Comparison of ENCODE assay signal across 21 cellular contexts in genomic region chr12:52559979-52560378, GRCh38. TPM values are rescaled to one million over a fixed set of nuclear protein-coding genes. Genes with fewer than 3 reads are reported as not detected.
DNase-seq lines count a peak whose midpoint lies in the region; ATAC-seq, FAIRE-seq and TF ChIP-seq lines count a peak whose summit lies in the region.
"Had no signal": no experiment of that assay in that cellular context is flagged by ENCODE, and none has a peak within 500 bp of the region (broad histone marks: within the 10 kb centered on the region; RNA-seq: fewer than 3 reads in every experiment).

No MANE protein-coding gene starts in this region.

- WGBS in K562 (ENCODE audit: insufficient coverage, low coverage, missing lambda C conversion rate), result 0% methylated on average over 4 of the region's 4 CpGs

- no peak for TF ChIP-seq RAD21 in K562 (CRISPR knock-in tag; conservative IDR thresholded peaks at IDR 0.05 in 1 of 2, IDR thresholded peaks at IDR 0.05 in 1 of 2)

- no peaks in the 10 kb centered on the region for H3K9me3 ChIP-seq in CD8-positive, alpha-beta memory T cell (ENCODE audit: low read length)
- no peaks in the 10 kb centered on the region for H3K9me3 ChIP-seq in K562 (replicated peaks; ENCODE audit: control insufficient read depth, insufficient read depth, low read depth, low read length)

- H3K9me3 Mint-ChIP-seq in CD8-positive, alpha-beta memory T cell, result no peaks in the 10 kb centered on the region
- no peaks in the 10 kb centered on the region for H3K9me3 Mint-ChIP-seq in natural killer cell
- H3K9me3 Mint-ChIP-seq in MCF 10A (ENCODE audit: unreplicated experiment), result no peaks in the 10 kb centered on the region
- H3K9me3 Mint-ChIP-seq: CD4-positive, alpha-beta T cell; HFFc6 had no signal

- H3K4me3 Mint-ChIP-seq in CD8-positive, alpha-beta memory T cell, result peak overlapping the region in 2 of 7 donors; percentile 34 to 59
- H3K4me3 Mint-ChIP-seq in natural killer cell (peak overlapping the region; percentile 75), MCF 10A (ENCODE audit: unreplicated experiment) (no peak overlapping the region)
- H3K4me3 Mint-ChIP-seq: CD4-positive, alpha-beta T cell; HFFc6 had no signal

- intact Hi-C loops in K562 (cut with micrococcal nuclease), result no loop called here
- intact Hi-C loops in natural killer cell (cut with micrococcal nuclease), result loop anchor here (1.0 to 2.0 kb wide), 2 partner anchors 7 to 85 kb away; no protein-coding TSS in a partner anchor
- intact Hi-C loops in MCF 10A (cut with micrococcal nuclease), result no loop called here
- intact Hi-C loops in Right ventricle myocardium superior (cut with DNase I), result no loop called here

- H3K36me3 ChIP-seq in CD8-positive, alpha-beta memory T cell (ENCODE audit: insufficient read depth, low read length), result no peaks in the 10 kb centered on the region
- H3K36me3 ChIP-seq in K562 (ENCODE audit: control insufficient read depth, insufficient read depth, low read length), result no peaks in the 10 kb centered on the region

- no peaks in the 10 kb centered on the region for H3K27me3 ChIP-seq in CD8-positive, alpha-beta memory T cell (ENCODE audit: insufficient read depth, low read length, poor library complexity, severe bottlenecking)
- H3K27me3 ChIP-seq in K562 (ENCODE audit: control insufficient read depth in 2 of 2, insufficient read depth in 2 of 2, low read length in 2 of 2), result peaks cover 0 to 28% of the 10 kb centered on the region in 2 experiments; a peak in 2 of 5 replicates

- peaks cover 0 to 2% (median 0%) of the 10 kb centered on the region in 3 donors for H3K36me3 Mint-ChIP-seq in CD8-positive, alpha-beta memory T cell
- H3K36me3 Mint-ChIP-seq in natural killer cell (no peaks in the 10 kb centered on the region), MCF 10A (ENCODE audit: insufficient read depth, unreplicated experiment) (no peaks in the 10 kb centered on the region)

- H3K27me3 Mint-ChIP-seq in CD8-positive, alpha-beta memory T cell, result peaks cover 7 to 8% of the 10 kb centered on the region in 2 donors
- H3K27me3 Mint-ChIP-seq in natural killer cell (ENCODE audit: low read depth in 2 of 2) (no peaks in the 10 kb centered on the region), MCF 10A (ENCODE audit: insufficient read depth, unreplicated experiment) (peaks cover 25% of the 10 kb centered on the region)

- peaks cover 36% of the 10 kb centered on the region for H3K4me1 ChIP-seq in CD8-positive, alpha-beta memory T cell (ENCODE audit: insufficient read depth, low read length)
- no peaks in the 10 kb centered on the region for H3K4me1 ChIP-seq in K562 (replicated peaks in 1 of 2; ENCODE audit: control insufficient read depth in 2 of 2, insufficient read depth in 2 of 2, low read length in 2 of 2)

- CTCF ChIA-PET in CD8-positive, alpha-beta memory T cell (lab: Charles Lee), result interaction anchor here (1.2 to 1.9 kb wide), 2 partner anchors 16 to 22 kb away, joined by 3 to 5 read pairs; no protein-coding TSS in a partner anchor
- CTCF ChIA-PET in K562 (lab: Yijun Ruan, JAX; ENCODE audit: low intra/inter-chr PET ratio), result no interaction called here
- CTCF ChIA-PET in MCF 10A (lab: Yijun Ruan, JAX), result no interaction called here

- H3K4me2 ChIP-seq in K562 (ENCODE audit: insufficient read depth, low read length), result no peak overlapping the region

- TF ChIP-seq CTCF in K562 (IDR thresholded peaks at IDR 0.05 in 2 of 3, conservative IDR thresholded peaks at IDR 0.05 in 1 of 3; ENCODE audit: insufficient read depth in 2 of 3, low read depth in 1 of 3, low read length in 3 of 3) (no peak), natural killer cell (IDR thresholded peaks at IDR 0.05) (no peak), MCF 10A (IDR thresholded peaks at IDR 0.05; ENCODE audit: unreplicated experiment) (no peak)

- in situ Hi-C loops in K562 (cut with MboI), result no loop called here

- no peaks in the 10 kb centered on the region for H3K79me2 ChIP-seq in K562 (ENCODE audit: control insufficient read depth, insufficient read depth, low read length)

- no peak for TF ChIP-seq EP300 in K562 (IDR thresholded peaks at IDR 0.05; ENCODE audit: low read length)

- no peak overlapping the region for H3K27ac ChIP-seq in CD8-positive, alpha-beta memory T cell (ENCODE audit: low read depth, low read length)
- no peak overlapping the region for H3K27ac ChIP-seq in K562 (ENCODE audit: extremely low read depth, low read depth, low read length)
- H3K27ac ChIP-seq: C4-2B had no signal

- peak overlapping the region; percentile 28 to 95 (median 70) for H3K27ac Mint-ChIP-seq in CD8-positive, alpha-beta memory T cell
- peak overlapping the region; percentile 47 to 91 for H3K27ac Mint-ChIP-seq in natural killer cell
- H3K27ac Mint-ChIP-seq in MCF 10A (ENCODE audit: low read depth, unreplicated experiment), result no peak overlapping the region
- H3K27ac Mint-ChIP-seq: CD4-positive, alpha-beta T cell; HFFc6 had no signal

- no peak overlapping the region for H2AFZ ChIP-seq in K562 (ENCODE audit: low read depth, low read length)

- TF ChIP-seq POLR2A in K562 (conservative IDR thresholded peaks at IDR 0.05), result no peak

- no peaks in the 10 kb centered on the region for H4K20me1 ChIP-seq in K562 (replicated peaks; ENCODE audit: control insufficient read depth, insufficient read depth, low read length)

- BruUV-seq in K562 (replicated peaks; lab: Mats Ljungman, UMichigan) (no TSS peak), MCF 10A (replicated peaks; lab: Mats Ljungman, UMichigan) (no TSS peak)

- no peak overlapping the region for H3K4me3 ChIP-seq in CD8-positive, alpha-beta memory T cell (ENCODE audit: low read length)
- no peak overlapping the region for H3K4me3 ChIP-seq in K562

- H3K9ac ChIP-seq in K562 (ENCODE audit: insufficient read depth in 1 of 2, low read depth in 2 of 2, low read length in 2 of 2), result no peak overlapping the region

- peaks cover 48 to 61% (median 51%) of the 10 kb centered on the region in 3 donors for H3K4me1 Mint-ChIP-seq in CD8-positive, alpha-beta memory T cell
- H3K4me1 Mint-ChIP-seq in natural killer cell (peaks cover 75 to 76% of the 10 kb centered on the region in 2 donors), MCF 10A (ENCODE audit: insufficient read depth, unreplicated experiment) (no peaks in the 10 kb centered on the region)

- no peak for FAIRE-seq in K562 (lab: Jason Lieb, UNC)
- FAIRE-seq: A204.1, GM12892, GM18507 had no signal

- DNase-seq in CD8-positive, alpha-beta memory T cell, result no peak
- DNase-seq in K562 (ENCODE audit: extremely low read depth in 1 of 4, low spot score in 3 of 4) (no peak), natural killer cell (no peak), MCF 10A (ENCODE audit: unreplicated experiment) (no peak), Right ventricle myocardium superior (no peak)
- DNase-seq: AML-193; CD4-positive, alpha-beta T cell; DMS153; DMS79; GDM1; GOT3; H7; HFFc6 had no signal

- POLR2A ChIA-PET in CD8-positive, alpha-beta memory T cell (lab: Charles Lee), result no interaction called here
- POLR2A ChIA-PET in K562 (lab: Yijun Ruan, JAX) (interaction anchor here (0.6 to 1.6 kb wide), 3 partner anchors 10 to 125 kb away, joined by 3 to 8 read pairs (median 3); no protein-coding TSS in a partner anchor), MCF 10A (lab: Yijun Ruan, JAX) (no interaction called here)

- ATAC-seq in K562 (no peak), natural killer cell (peak; percentile 16), Right ventricle myocardium superior (ENCODE audit: poor library complexity) (no peak), HG02642 (IDR thresholded peaks at IDR 0.05; ENCODE audit: poor library complexity, unreplicated experiment) (no peak)
- ATAC-seq: HCT116 had no signal

- no peaks in the 10 kb centered on the region for H3K9me1 ChIP-seq in K562 (ENCODE audit: control insufficient read depth, insufficient read depth, low read length)

RNA-seq across cellular contexts. Expression of gene KRT71, which starts 7.0 kb away (rescaled TPM):
- total RNA-seq in CD8-positive, alpha-beta memory T cell, result not detected
- polyA plus RNA-seq in CD8-positive, alpha-beta memory T cell, result not detected
- not detected in 2 replicates for total RNA-seq in K562 (2011; cell fraction: chromatin; rRNA removed; ENCODE audit: low replicate concordance)
- not detected in 2 replicates for total RNA-seq in K562 (2011; cell fraction: nucleolus; rRNA removed)
- not detected in 2 replicates for total RNA-seq in K562 (2011; cell fraction: nucleoplasm; rRNA removed)
- not detected in 2 replicates for total RNA-seq in K562 (2014; rRNA removed)
- not detected in 2 replicates for total RNA-seq in K562 (2014; rRNA removed; fragmentation: Illumina TruSeq; extraction: Trizol)
- not detected in 2 replicates for total RNA-seq in K562 (2015; rRNA removed; fragmentation: Illumina TruSeq; extraction: Trizol)
- not detected in 2 replicates for total RNA-seq in K562 (2021)
- polyA plus RNA-seq in K562 (2011; rRNA removed), result not detected in 2 replicates
- polyA plus RNA-seq in K562 (2011; cell fraction: cytosol; rRNA removed), result not detected in 2 replicates
- not detected in 2 replicates for polyA plus RNA-seq in K562 (2011; cell fraction: nucleus; rRNA removed)
- not detected in 2 replicates for polyA plus RNA-seq in K562 (2012)
- not detected in 2 replicates for polyA plus RNA-seq in K562 (2014; fragmentation: Illumina TruSeq; extraction: Trizol)
- polyA plus RNA-seq in K562 (2014; fragmentation: Nextera tagmentation; extraction: Ambion mirVana), result not detected
- not detected in 2 replicates for polyA plus RNA-seq in K562 (2014; rRNA removed)
- polyA minus RNA-seq in K562 (2011; rRNA and poly(A)+ RNA removed), result not detected in 2 replicates
- not detected in 2 replicates for polyA minus RNA-seq in K562 (2011; cell fraction: cytosol; rRNA and poly(A)+ RNA removed)
- polyA minus RNA-seq in K562 (2011; cell fraction: nucleus; rRNA and poly(A)+ RNA removed), result not detected in 2 replicates
- not detected for total RNA-seq in natural killer cell
- total RNA-seq in MCF 10A (2022), result not detected in 2 replicates
- not detected for total RNA-seq in Right ventricle myocardium superior
- total RNA-seq: CD4-positive, alpha-beta T cell; Daoy; H7; HFFc6 had no signal
- polyA plus RNA-seq: BJ had no signal

RNA-seq across cellular contexts. Expression of gene KRT74, which starts 13.7 kb away (rescaled TPM):
- total RNA-seq in CD8-positive, alpha-beta memory T cell, result not detected
- not detected for polyA plus RNA-seq in CD8-positive, alpha-beta memory T cell
- total RNA-seq in K562 (2011; cell fraction: chromatin; rRNA removed; ENCODE audit: low replicate concordance), result not detected in 2 replicates
- total RNA-seq in K562 (2011; cell fraction: nucleolus; rRNA removed), result not detected in 2 replicates
- not detected in 2 replicates for total RNA-seq in K562 (2011; cell fraction: nucleoplasm; rRNA removed)
- total RNA-seq in K562 (2014; rRNA removed) (not detected in 2 replicates), K562 (2014; rRNA removed; fragmentation: Illumina TruSeq; extraction: Trizol) (not detected in 2 replicates), K562 (2015; rRNA removed; fragmentation: Illumina TruSeq; extraction: Trizol) (not detected in 2 replicates), K562 (2021) (not detected in 2 replicates), natural killer cell (1 to 10 TPM in 1 of 3 donors, under 1 TPM in 2; 0.38 to 1.2 (median 0.38) TPM), MCF 10A (2022) (not detected in 2 replicates), Right ventricle myocardium superior (not detected)
- polyA plus RNA-seq in K562 (2011; rRNA removed) (not detected in 2 replicates), K562 (2014; fragmentation: Illumina TruSeq; extraction: Trizol) (not detected in 2 replicates), K562 (2014; fragmentation: Nextera tagmentation; extraction: Ambion mirVana) (not detected), K562 (2014; rRNA removed) (not detected in 2 replicates)
- polyA plus RNA-seq in K562 (2011; cell fraction: cytosol; rRNA removed), result not detected in 2 replicates
- not detected in 2 replicates for polyA plus RNA-seq in K562 (2011; cell fraction: nucleus; rRNA removed)
- not detected in 2 replicates for polyA plus RNA-seq in K562 (2012)
- not detected in 2 replicates for polyA minus RNA-seq in K562 (2011; rRNA and poly(A)+ RNA removed)
- polyA minus RNA-seq in K562 (2011; cell fraction: cytosol; rRNA and poly(A)+ RNA removed), result not detected in 2 replicates
- not detected in 2 replicates for polyA minus RNA-seq in K562 (2011; cell fraction: nucleus; rRNA and poly(A)+ RNA removed)
- total RNA-seq: Daoy, H7, HFFc6 had no signal
- polyA plus RNA-seq: BJ had no signal

RNA-seq across cellular contexts. Expression of gene KRT5, which starts 39.8 kb away (rescaled TPM):
- not detected for total RNA-seq in CD8-positive, alpha-beta memory T cell
- polyA plus RNA-seq in CD8-positive, alpha-beta memory T cell, result not detected
- not detected in 2 replicates for total RNA-seq in K562 (2011; cell fraction: chromatin; rRNA removed; ENCODE audit: low replicate concordance)
- total RNA-seq in K562 (2011; cell fraction: nucleolus; rRNA removed), result 0.26 TPM in 1 of 2 replicates, not detected in the other
- total RNA-seq in K562 (2011; cell fraction: nucleoplasm; rRNA removed), result not detected in 2 replicates
- total RNA-seq in K562 (2014; rRNA removed) (not detected in 2 replicates), K562 (2014; rRNA removed; fragmentation: Illumina TruSeq; extraction: Trizol) (not detected in 2 replicates), K562 (2015; rRNA removed; fragmentation: Illumina TruSeq; extraction: Trizol) (not detected in 2 replicates), K562 (2021) (not detected in 2 replicates), natural killer cell (under 1 TPM in 2 of 3 donors, not detected in 1; 0.40 to 0.70 TPM), MCF 10A (2022) (1,273 and 3,552 TPM in 2 replicates), Right ventricle myocardium superior (not detected)
- polyA plus RNA-seq in K562 (2011; rRNA removed) (0.12 and 0.32 TPM in 2 replicates), K562 (2014; fragmentation: Illumina TruSeq; extraction: Trizol) (not detected in 2 replicates), K562 (2014; fragmentation: Nextera tagmentation; extraction: Ambion mirVana) (not detected), K562 (2014; rRNA removed) (not detected in 2 replicates)
- polyA plus RNA-seq in K562 (2011; cell fraction: cytosol; rRNA removed), result 0.07 and 0.09 TPM in 2 replicates
- polyA plus RNA-seq in K562 (2011; cell fraction: nucleus; rRNA removed), result not detected in 2 replicates
- not detected in 2 replicates for polyA plus RNA-seq in K562 (2012)
- 0.30 TPM in 1 of 2 replicates, not detected in the other for polyA minus RNA-seq in K562 (2011; rRNA and poly(A)+ RNA removed)
- polyA minus RNA-seq in K562 (2011; cell fraction: cytosol; rRNA and poly(A)+ RNA removed), result not detected in 2 replicates
- not detected in 2 replicates for polyA minus RNA-seq in K562 (2011; cell fraction: nucleus; rRNA and poly(A)+ RNA removed)
- total RNA-seq: Daoy, H7, HFFc6 had no signal
- polyA plus RNA-seq: BJ had no signal

RNA-seq across cellular contexts. Expression of gene KRT72, which starts 41.3 kb away (rescaled TPM):
- not detected for total RNA-seq in CD8-positive, alpha-beta memory T cell
- not detected for polyA plus RNA-seq in CD8-positive, alpha-beta memory T cell
- total RNA-seq in K562 (2011; cell fraction: chromatin; rRNA removed; ENCODE audit: low replicate concordance), result not detected in 2 replicates
- not detected in 2 replicates for total RNA-seq in K562 (2011; cell fraction: nucleolus; rRNA removed)
- not detected in 2 replicates for total RNA-seq in K562 (2011; cell fraction: nucleoplasm; rRNA removed)
- total RNA-seq in K562 (2014; rRNA removed), result not detected in 2 replicates
- total RNA-seq in K562 (2014; rRNA removed; fragmentation: Illumina TruSeq; extraction: Trizol), result not detected in 2 replicates
- not detected in 2 replicates for total RNA-seq in K562 (2015; rRNA removed; fragmentation: Illumina TruSeq; extraction: Trizol)
- 0.09 TPM in 1 of 2 replicates, not detected in the other for total RNA-seq in K562 (2021)
- polyA plus RNA-seq in K562 (2011; rRNA removed), result not detected in 2 replicates
- polyA plus RNA-seq in K562 (2011; cell fraction: cytosol; rRNA removed), result not detected in 2 replicates
- polyA plus RNA-seq in K562 (2011; cell fraction: nucleus; rRNA removed), result not detected in 2 replicates
- polyA plus RNA-seq in K562 (2012), result 0.21 and 0.65 TPM in 2 replicates
- polyA plus RNA-seq in K562 (2014; fragmentation: Illumina TruSeq; extraction: Trizol), result not detected in 2 replicates
- not detected for polyA plus RNA-seq in K562 (2014; fragmentation: Nextera tagmentation; extraction: Ambion mirVana)
- polyA plus RNA-seq in K562 (2014; rRNA removed), result not detected in 2 replicates
- polyA minus RNA-seq in K562 (2011; rRNA and poly(A)+ RNA removed), result not detected in 2 replicates
- polyA minus RNA-seq in K562 (2011; cell fraction: cytosol; rRNA and poly(A)+ RNA removed), result not detected in 2 replicates
- not detected in 2 replicates for polyA minus RNA-seq in K562 (2011; cell fraction: nucleus; rRNA and poly(A)+ RNA removed)
- total RNA-seq in natural killer cell, result 100 to 1,000 TPM in 1 of 3 donors, 10 to 100 TPM in 2; 21.9 to 136 (median 38.0) TPM
- not detected in 2 replicates for total RNA-seq in MCF 10A (2022)
- total RNA-seq in Right ventricle myocardium superior, result not detected
- total RNA-seq: Daoy, H7, HFFc6 had no signal
- polyA plus RNA-seq: BJ had no signal

RNA-seq across cellular contexts. Expression of gene KRT73, which starts 58.4 kb away (rescaled TPM):
- under 1 TPM in 1 of 2 experiments, not detected in 1; 0.13 TPM for total RNA-seq in CD8-positive, alpha-beta memory T cell
- polyA plus RNA-seq in CD8-positive, alpha-beta memory T cell, result 0.24 TPM
- not detected in 2 replicates for total RNA-seq in K562 (2011; cell fraction: chromatin; rRNA removed; ENCODE audit: low replicate concordance)
- total RNA-seq in K562 (2011; cell fraction: nucleolus; rRNA removed), result not detected in 2 replicates
- total RNA-seq in K562 (2011; cell fraction: nucleoplasm; rRNA removed), result not detected in 2 replicates
- total RNA-seq in K562 (2014; rRNA removed), result 0.14 TPM in 1 of 2 replicates, not detected in the other
- not detected in 2 replicates for total RNA-seq in K562 (2014; rRNA removed; fragmentation: Illumina TruSeq; extraction: Trizol)
- total RNA-seq in K562 (2015; rRNA removed; fragmentation: Illumina TruSeq; extraction: Trizol), result 0.11 and 0.18 TPM in 2 replicates
- total RNA-seq in K562 (2021), result not detected in 2 replicates
- not detected in 2 replicates for polyA plus RNA-seq in K562 (2011; rRNA removed)
- polyA plus RNA-seq in K562 (2011; cell fraction: cytosol; rRNA removed), result not detected in 2 replicates
- 0.13 TPM in 1 of 2 replicates, not detected in the other for polyA plus RNA-seq in K562 (2011; cell fraction: nucleus; rRNA removed)
- polyA plus RNA-seq in K562 (2012), result 0.18 and 0.37 TPM in 2 replicates
- polyA plus RNA-seq in K562 (2014; fragmentation: Illumina TruSeq; extraction: Trizol), result 0.09 TPM in 1 of 2 replicates, not detected in the other
- polyA plus RNA-seq in K562 (2014; fragmentation: Nextera tagmentation; extraction: Ambion mirVana), result not detected
- polyA plus RNA-seq in K562 (2014; rRNA removed), result 0.13 TPM in 1 of 2 replicates, not detected in the other
- not detected in 2 replicates for polyA minus RNA-seq in K562 (2011; rRNA and poly(A)+ RNA removed)
- polyA minus RNA-seq in K562 (2011; cell fraction: cytosol; rRNA and poly(A)+ RNA removed), result not detected in 2 replicates
- not detected in 2 replicates for polyA minus RNA-seq in K562 (2011; cell fraction: nucleus; rRNA and poly(A)+ RNA removed)
- total RNA-seq in natural killer cell, result 10 to 100 TPM; 12.4 to 92.9 (median 23.3) TPM
- total RNA-seq in MCF 10A (2022), result not detected in 2 replicates
- not detected for total RNA-seq in Right ventricle myocardium superior
- total RNA-seq: Daoy, H7, HFFc6 had no signal
- polyA plus RNA-seq: BJ had no signal

Comparison
In these comparisons a context has a peak if more than half of its experiments do, and no peak if none do; other contexts are left out.
1. ATAC-seq: peak in natural killer cell (3 of 3); none in K562 (single experiment), Right ventricle myocardium superior (single experiment) and HG02642 (single experiment).
2. RNA of gene KRT5, which starts 39.8 kb away (total RNA-seq): 1,273 to 3,552 TPM in MCF 10A; 0.40 to 0.70 TPM in natural killer cell, not detected in CD8-positive, alpha-beta memory T cell, 0.26 TPM in K562 and not detected in Right ventricle myocardium superior (single experiment); every median in the first group is over 100 times any median in the second.